ENCODE assay signal across 8 cellular contexts in the genomic region with DNA sequence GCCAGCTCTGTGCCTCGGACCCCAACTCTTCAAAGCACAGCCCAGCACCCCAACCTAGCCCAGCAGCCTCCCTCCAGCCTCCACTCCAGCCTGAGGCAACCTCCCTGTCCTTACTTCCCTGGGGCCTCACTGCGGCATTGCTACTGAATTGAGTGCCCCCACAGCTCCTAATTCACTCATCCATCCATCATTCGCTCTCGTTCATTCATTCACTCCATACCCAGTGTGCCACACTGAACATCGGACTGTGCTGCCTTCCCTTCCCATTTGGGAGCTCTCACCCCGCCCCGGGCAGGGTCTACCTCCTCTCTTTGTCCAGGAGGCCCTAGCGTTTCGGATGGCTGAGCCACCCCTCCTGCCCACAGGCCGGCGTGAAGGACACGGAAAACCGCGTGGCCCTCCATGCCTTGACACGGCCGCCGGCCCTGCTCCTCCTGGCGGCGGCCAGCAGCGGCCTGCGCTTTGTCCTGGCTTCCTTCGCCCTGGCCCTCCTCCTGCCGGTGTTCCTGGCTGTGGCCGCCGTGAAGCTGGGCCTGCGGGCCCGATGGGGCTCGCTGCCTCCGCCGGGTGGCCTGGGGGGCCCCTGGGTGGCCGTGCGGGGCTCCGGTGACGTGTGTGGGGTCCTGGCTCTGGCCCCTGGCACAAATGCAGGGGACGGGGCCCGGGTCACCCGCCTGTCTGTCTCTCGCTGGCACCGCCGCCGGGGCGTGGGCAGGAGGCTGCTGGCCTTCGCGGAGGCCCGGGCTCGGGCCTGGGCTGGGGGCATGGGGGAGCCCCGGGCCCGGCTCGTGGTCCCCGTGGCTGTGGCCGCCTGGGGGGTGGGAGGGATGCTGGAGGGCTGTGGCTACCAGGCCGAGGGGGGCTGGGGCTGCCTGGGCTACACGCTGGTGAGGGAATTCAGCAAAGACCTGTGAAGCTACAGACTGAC. TPM values are rescaled to one million over a fixed set of nuclear protein-coding genes. Genes with fewer than 3 reads are reported as not detected.
DNase-seq lines count a peak whose midpoint lies in the region; ATAC-seq, FAIRE-seq and TF ChIP-seq lines count a peak whose summit lies in the region.

No MANE protein-coding gene starts in this region.

- TF ChIP-seq CTCF in adrenal gland (IDR thresholded peaks at IDR 0.05) = peak; percentile 8 to 41 (median 33)
- no peak for TF ChIP-seq CTCF in keratinocyte (optimal IDR thresholded peaks at IDR 0.05 in 1 of 3, IDR thresholded peaks at IDR 0.05 in 1 of 3, conservative IDR thresholded peaks at IDR 0.05 in 1 of 3; ENCODE audit: extremely low read depth in 1 of 3, insufficient read depth in 2 of 3, low read length in 3 of 3)
- no peak for TF ChIP-seq CTCF in tibial artery (IDR thresholded peaks at IDR 0.05)

- peaks cover 38 to 39% of the 10 kb centered on the region in 2 donors for H3K4me1 ChIP-seq in adrenal gland (replicated peaks in 1 of 2)
- H3K4me1 ChIP-seq in keratinocyte (ENCODE audit: control insufficient read depth, extremely low read depth, insufficient read depth, low read length) = peaks cover 27% of the 10 kb centered on the region
- H3K4me1 ChIP-seq in tibial artery = peaks cover 0 to 61% (median 37%) of the 10 kb centered on the region in 4 donors

- H3K79me2 ChIP-seq in keratinocyte (ENCODE audit: control insufficient read depth, insufficient read depth, low read length) = no peaks in the 10 kb centered on the region

- CTCF ChIA-PET in activated CD8-positive, alpha-beta memory T cell treated with anti-CD3 and anti-CD28 coated beads, Interleukin-2, amount 10 ng/mL, durations not matched to agents 7 days and 5 days (lab: Charles Lee) = interaction anchor here (0.7 to 5.2 kb wide), 7 partner anchors 10 to 345 kb away, joined by 3 to 42 read pairs (median 5); a partner anchor contains a TSS

- H4K20me1 ChIP-seq in keratinocyte (ENCODE audit: control insufficient read depth, extremely low read depth, insufficient read depth, low read length) = no peaks in the 10 kb centered on the region

- FAIRE-seq in keratinocyte (lab: Jason Lieb, UNC) = no peak

- H3K9ac ChIP-seq in keratinocyte (ENCODE audit: control insufficient read depth, extremely low read depth, insufficient read depth, low read length) = peak overlapping the region; percentile 63

- dilution Hi-C loops in keratinocyte (cut with MboI; ENCODE audit: extremely low pct_ligation_motif_present, low sequenced_read_pairs) = no loop called here

- H3K36me3 ChIP-seq in adrenal gland (replicated peaks in 1 of 2) = peaks cover 0 to 15% of the 10 kb centered on the region in 2 donors
- peaks cover 0 to 5% of the 10 kb centered on the region in 2 experiments for H3K36me3 ChIP-seq in keratinocyte (ENCODE audit: control insufficient read depth in 2 of 2, extremely low read depth in 1 of 2, insufficient read depth in 2 of 2, low read length in 2 of 2)
- peaks cover 11 to 28% (median 28%) of the 10 kb centered on the region in 3 donors for H3K36me3 ChIP-seq in tibial artery

- no peaks in the 10 kb centered on the region for H3K27me3 Mint-ChIP-seq in activated CD8-positive, alpha-beta memory T cell treated with anti-CD3 and anti-CD28 coated beads, Interleukin-2, amount 10 ng/mL, durations not matched to agents 7 days and 5 days

- peak overlapping the region; percentile 59 for H3K27ac Mint-ChIP-seq in activated CD8-positive, alpha-beta memory T cell treated with anti-CD3 and anti-CD28 coated beads, Interleukin-2, amount 10 ng/mL, durations not matched to agents 7 days and 5 days

- H3K4me3 Mint-ChIP-seq in activated CD8-positive, alpha-beta memory T cell treated with anti-CD3 and anti-CD28 coated beads, Interleukin-2, amount 10 ng/mL, durations not matched to agents 7 days and 5 days = peak overlapping the region; percentile 73

- peak overlapping the region; percentile 76 to 97 (median 93) for H3K27ac ChIP-seq in adrenal gland
- no peak overlapping the region for H3K27ac ChIP-seq in keratinocyte (ENCODE audit: control insufficient read depth, insufficient read depth, low read length)
- H3K27ac ChIP-seq in tibial artery = peak overlapping the region; percentile 60 to 86

- DNase-seq in activated CD8-positive, alpha-beta memory T cell treated with anti-CD3 and anti-CD28 coated beads, Interleukin-2, amount 10 ng/mL, durations not matched to agents 7 days and 5 days = no peak
- DNase-seq in activated CD8-positive, alpha-beta memory T cell treated with anti-CD3 and anti-CD28 coated beads, Interleukin-2, amount 50 U/mL, for 48 hours = no peak
- DNase-seq in adrenal gland (peak in 6 of 7 donors; percentile 55 to 68 (median 60)), keratinocyte (ENCODE audit: low read depth, low spot score) (no peak), tibial artery (no peak)

- peak overlapping the region; percentile 85 for H3K4me2 ChIP-seq in keratinocyte (ENCODE audit: control insufficient read depth, extremely low read depth, insufficient read depth, low read depth, low read length)

- no peak for ATAC-seq in activated CD8-positive, alpha-beta memory T cell treated with anti-CD3 and anti-CD28 coated beads, Interleukin-2, amount 10 ng/mL, durations not matched to agents 7 days and 5 days
- ATAC-seq in HG02588 (IDR thresholded peaks at IDR 0.05; ENCODE audit: unreplicated experiment) = no peak
- no peak for ATAC-seq in GM21737 (IDR thresholded peaks at IDR 0.05; ENCODE audit: unreplicated experiment)
- no peak for ATAC-seq in GM21515 (IDR thresholded peaks at IDR 0.05; ENCODE audit: unreplicated experiment)

- intact Hi-C loops in adrenal gland (cut with DNase I) = no loop called here
- intact Hi-C loops in tibial artery (cut with DNase I; ENCODE audit: low total_unique reads) = no loop called here

- TF ChIP-seq POLR2A in adrenal gland (IDR thresholded peaks at IDR 0.05) = no peak

- no peak overlapping the region for H2AFZ ChIP-seq in keratinocyte (ENCODE audit: control insufficient read depth, low read length)

- peak overlapping the region in 1 of 4 donors; percentile 5 for H3K4me3 ChIP-seq in adrenal gland
- H3K4me3 ChIP-seq in keratinocyte (ENCODE audit: control insufficient read depth in 2 of 3, extremely low read depth in 1 of 3, insufficient read depth in 2 of 3, low read depth in 1 of 3, low read length in 3 of 3) = no peak overlapping the region
- peak overlapping the region in 1 of 2 donors; percentile 6 for H3K4me3 ChIP-seq in tibial artery

- peaks cover 2% of the 10 kb centered on the region for H3K36me3 Mint-ChIP-seq in activated CD8-positive, alpha-beta memory T cell treated with anti-CD3 and anti-CD28 coated beads, Interleukin-2, amount 10 ng/mL, durations not matched to agents 7 days and 5 days

- H3K9me3 ChIP-seq in adrenal gland (replicated peaks in 1 of 3) (no peaks in the 10 kb centered on the region), keratinocyte (ENCODE audit: control insufficient read depth, low read depth, low read length) (no peaks in the 10 kb centered on the region), tibial artery (no peaks in the 10 kb centered on the region)

- 40 to 49% (median 42%) methylated on average over 12 to 53 of the region's 53 CpGs for WGBS in adrenal gland, 4 donors

- H3K9me3 Mint-ChIP-seq in activated CD8-positive, alpha-beta memory T cell treated with anti-CD3 and anti-CD28 coated beads, Interleukin-2, amount 10 ng/mL, durations not matched to agents 7 days and 5 days (ENCODE audit: low read depth) = no peaks in the 10 kb centered on the region

- H3K27me3 ChIP-seq in adrenal gland (no peaks in the 10 kb centered on the region), keratinocyte (ENCODE audit: control insufficient read depth, extremely low read depth, insufficient read depth, low read length) (peaks cover 8% of the 10 kb centered on the region), tibial artery (peaks cover 0 to 76% of the 10 kb centered on the region in 2 donors)

- H3K9me1 ChIP-seq in keratinocyte (ENCODE audit: control insufficient read depth, extremely low read depth, insufficient read depth, low read length) = peaks cover 3% of the 10 kb centered on the region

- peaks cover 6% of the 10 kb centered on the region for H3K4me1 Mint-ChIP-seq in activated CD8-positive, alpha-beta memory T cell treated with anti-CD3 and anti-CD28 coated beads, Interleukin-2, amount 10 ng/mL, durations not matched to agents 7 days and 5 days

RNA-seq across cellular contexts. Expression of a gene that starts 1.3 kb away (rescaled TPM):
- 10 to 100 TPM; 14.6 to 23.2 TPM for total RNA-seq in activated CD8-positive, alpha-beta memory T cell treated with anti-CD3 and anti-CD28 coated beads, Interleukin-2, amount 10 ng/mL, durations not matched to agents 7 days and 5 days
- 10 to 100 TPM in 5 of 8 donors, 1 to 10 TPM in 3; 4.9 to 35.3 (median 17.9) TPM for total RNA-seq in adrenal gland
- 100 to 1,000 TPM in 1 of 3 donors, 10 to 100 TPM in 1, 1 to 10 TPM in 1; 6.2 to 108 (median 53.8) TPM for polyA plus RNA-seq in adrenal gland
- 11.0 to 12.5 TPM (median 11.9 TPM) in 3 replicates for polyA plus RNA-seq in keratinocyte
- 0.66 TPM for polyA plus RNA-seq in keratinocyte (2011; ENCODE audit: low read depth)
- 7.2 and 15.0 TPM in 2 replicates for polyA plus RNA-seq in keratinocyte (2011; cell fraction: cytosol; rRNA removed)
- polyA plus RNA-seq in keratinocyte (2011; cell fraction: nucleus; rRNA removed) = 21.8 and 24.6 TPM in 2 replicates
- polyA plus RNA-seq in keratinocyte (2012; ENCODE audit: low replicate concordance) = 6.8 and 20.9 TPM in 2 replicates
- polyA minus RNA-seq in keratinocyte = 2.2 to 14.3 TPM (median 2.7 TPM) in 3 replicates
- 6.7 TPM for polyA minus RNA-seq in keratinocyte (2011; cell fraction: cytosol; rRNA and poly(A)+ RNA removed)
- 2.6 and 3.3 TPM in 2 replicates for polyA minus RNA-seq in keratinocyte (2011; cell fraction: nucleus; rRNA and poly(A)+ RNA removed)

RNA-seq across cellular contexts. Expression of a gene that starts 1.9 kb away (rescaled TPM):
- total RNA-seq in activated CD8-positive, alpha-beta memory T cell treated with anti-CD3 and anti-CD28 coated beads, Interleukin-2, amount 10 ng/mL, durations not matched to agents 7 days and 5 days = under 1 TPM; 0.68 to 0.79 TPM
- total RNA-seq in adrenal gland = 1 to 10 TPM; 1.5 to 6.8 (median 4.5) TPM
- polyA plus RNA-seq in adrenal gland (1 to 10 TPM; 1.3 to 10.0 (median 1.5) TPM), keratinocyte (not detected in 3 replicates)
- polyA plus RNA-seq in keratinocyte (2011; ENCODE audit: low read depth) = not detected
- 0.01 TPM in 1 of 2 replicates, not detected in the other for polyA plus RNA-seq in keratinocyte (2011; cell fraction: cytosol; rRNA removed)
- polyA plus RNA-seq in keratinocyte (2011; cell fraction: nucleus; rRNA removed) = 0.09 and 0.10 TPM in 2 replicates
- polyA plus RNA-seq in keratinocyte (2012; ENCODE audit: low replicate concordance) = 0.03 TPM in 1 of 2 replicates, not detected in the other
- polyA minus RNA-seq in keratinocyte = not detected in 3 replicates
- not detected for polyA minus RNA-seq in keratinocyte (2011; cell fraction: cytosol; rRNA and poly(A)+ RNA removed)
- polyA minus RNA-seq in keratinocyte (2011; cell fraction: nucleus; rRNA and poly(A)+ RNA removed) = not detected in 2 replicates

RNA-seq across cellular contexts. Expression of a gene that starts 9.9 kb away (rescaled TPM):
- total RNA-seq in activated CD8-positive, alpha-beta memory T cell treated with anti-CD3 and anti-CD28 coated beads, Interleukin-2, amount 10 ng/mL, durations not matched to agents 7 days and 5 days = 1 to 10 TPM; 8.8 to 8.9 TPM
- 10 to 100 TPM in 3 of 8 donors, 1 to 10 TPM in 5; 5.4 to 27.9 (median 9.2) TPM for total RNA-seq in adrenal gland
- polyA plus RNA-seq in adrenal gland (10 to 100 TPM in 1 of 3 donors, 1 to 10 TPM in 1, under 1 TPM in 1; 0.04 to 17.5 (median 3.7) TPM), keratinocyte (0.22 to 1.5 TPM (median 0.39 TPM) in 3 replicates)
- polyA plus RNA-seq in keratinocyte (2011; ENCODE audit: low read depth) = 0.72 TPM
- polyA plus RNA-seq in keratinocyte (2011; cell fraction: cytosol; rRNA removed) = 0.29 and 1.6 TPM in 2 replicates
- 1.5 and 2.0 TPM in 2 replicates for polyA plus RNA-seq in keratinocyte (2011; cell fraction: nucleus; rRNA removed)
- 1.9 and 5.8 TPM in 2 replicates for polyA plus RNA-seq in keratinocyte (2012; ENCODE audit: low replicate concordance)
- polyA minus RNA-seq in keratinocyte = 0.19 to 1.6 TPM (median 0.23 TPM) in 3 replicates
- 7.1 TPM for polyA minus RNA-seq in keratinocyte (2011; cell fraction: cytosol; rRNA and poly(A)+ RNA removed)
- 3.0 and 3.1 TPM in 2 replicates for polyA minus RNA-seq in keratinocyte (2011; cell fraction: nucleus; rRNA and poly(A)+ RNA removed)

RNA-seq across cellular contexts. Expression of a gene that starts 21.8 kb away (rescaled TPM):
- not detected for total RNA-seq in activated CD8-positive, alpha-beta memory T cell treated with anti-CD3 and anti-CD28 coated beads, Interleukin-2, amount 10 ng/mL, durations not matched to agents 7 days and 5 days
- not detected for total RNA-seq in adrenal gland
- not detected for polyA plus RNA-seq in adrenal gland
- not detected in 3 replicates for polyA plus RNA-seq in keratinocyte
- polyA plus RNA-seq in keratinocyte (2011; ENCODE audit: low read depth) = not detected
- not detected in 2 replicates for polyA plus RNA-seq in keratinocyte (2011; cell fraction: cytosol; rRNA removed)
- polyA plus RNA-seq in keratinocyte (2011; cell fraction: nucleus; rRNA removed) = 0.11 TPM in 1 of 2 replicates, not detected in the other
- polyA plus RNA-seq in keratinocyte (2012; ENCODE audit: low replicate concordance) = not detected in 2 replicates
- polyA minus RNA-seq in keratinocyte = not detected in 3 replicates
- polyA minus RNA-seq in keratinocyte (2011; cell fraction: cytosol; rRNA and poly(A)+ RNA removed) = not detected
- polyA minus RNA-seq in keratinocyte (2011; cell fraction: nucleus; rRNA and poly(A)+ RNA removed) = not detected in 2 replicates

RNA-seq across cellular contexts. Expression of a gene that starts 24.9 kb away (rescaled TPM):
- 10 to 100 TPM; 28.2 to 35.7 TPM for total RNA-seq in activated CD8-positive, alpha-beta memory T cell treated with anti-CD3 and anti-CD28 coated beads, Interleukin-2, amount 10 ng/mL, durations not matched to agents 7 days and 5 days
- total RNA-seq in adrenal gland = 100 to 1,000 TPM in 1 of 8 donors, 10 to 100 TPM in 7; 58.2 to 181 (median 80.8) TPM
- polyA plus RNA-seq in adrenal gland (100 to 1,000 TPM in 1 of 3 donors, 10 to 100 TPM in 2; 18.1 to 119 (median 75.0) TPM), keratinocyte (24.5 to 37.7 TPM (median 34.7 TPM) in 3 replicates)
- 3.6 TPM for polyA plus RNA-seq in keratinocyte (2011; ENCODE audit: low read depth)
- polyA plus RNA-seq in keratinocyte (2011; cell fraction: cytosol; rRNA removed) = 19.0 and 53.3 TPM in 2 replicates
- 13.6 and 19.3 TPM in 2 replicates for polyA plus RNA-seq in keratinocyte (2011; cell fraction: nucleus; rRNA removed)
- polyA plus RNA-seq in keratinocyte (2012; ENCODE audit: low replicate concordance) = 19.2 and 57.8 TPM in 2 replicates
- 10.9 to 29.3 TPM (median 12.3 TPM) in 3 replicates for polyA minus RNA-seq in keratinocyte
- 56.0 TPM for polyA minus RNA-seq in keratinocyte (2011; cell fraction: cytosol; rRNA and poly(A)+ RNA removed)
- polyA minus RNA-seq in keratinocyte (2011; cell fraction: nucleus; rRNA and poly(A)+ RNA removed) = 15.2 and 17.7 TPM in 2 replicates

Comparison
In these comparisons a context has a peak if more than half of its experiments do, and no peak if none do; other contexts are left out.
1. DNase-seq: peak in adrenal gland (6 of 7); none in activated CD8-positive, alpha-beta memory T cell treated with anti-CD3 and anti-CD28 coated beads, Interleukin-2, amount 10 ng/mL, durations not matched to agents 7 days and 5 days (single experiment), activated CD8-positive, alpha-beta memory T cell treated with anti-CD3 and anti-CD28 coated beads, Interleukin-2, amount 50 U/mL, for 48 hours (single experiment), keratinocyte (single experiment) and tibial artery (0 of 2).
2. CTCF ChIP-seq: peak in adrenal gland (6 of 6); none in keratinocyte (0 of 3) and tibial artery (0 of 2).